In the genomic region with DNA sequence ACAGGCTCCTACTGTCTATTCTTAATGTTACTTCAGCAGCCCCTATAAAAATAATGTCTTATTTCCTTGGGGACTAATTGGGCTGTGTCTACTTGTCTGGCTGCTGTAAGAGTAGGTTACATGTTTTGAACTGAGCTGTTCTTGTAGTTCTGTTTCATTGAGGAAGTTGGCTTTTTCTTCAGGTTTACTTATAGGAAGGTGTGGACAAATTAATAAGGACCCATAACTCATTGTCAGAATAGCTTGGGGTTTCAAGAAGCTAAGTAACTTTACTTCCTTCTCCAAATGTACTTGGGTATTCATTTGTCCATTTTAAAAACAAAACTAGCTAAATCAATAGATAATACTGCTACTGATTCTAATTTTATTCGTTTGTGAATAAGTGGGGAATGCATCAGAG, we compare ENCODE assay signal across 35 cellular contexts.
"Had no signal": no experiment of that assay in that cellular context is flagged by ENCODE, and none has a peak within 500 bp of the region (broad histone marks: within the 10 kb centered on the region; RNA-seq: fewer than 3 reads in every experiment).

No MANE protein-coding gene starts in this region.

- H3K9me3 ChIP-seq: MG63 had no signal

- H3K36me3 ChIP-seq: MG63 had no signal

- H3K4me3 ChIP-seq: MG63 had no signal

- DNase-seq: Kasumi-1, MG63, MM.1S, MV-4-11, NCI-H1048, NCI-H1092, NCI-H1092 treated with DMSO at 0.1 percent for 48 hours, NCI-H1105, NCI-H1105 treated with DMSO at 0.1 percent for 48 hours, NCI-H1417, NCI-H1417 treated with DMSO at 0.1 percent for 48 hours, NCI-H1436, NCI-H1436 treated with DMSO at 0.1 percent for 48 hours, NCI-H146, NCI-H1694, NCI-H1694 treated with DMSO at 0.1 percent for 48 hours, NCI-H187, NCI-H187 treated with DMSO at 0.1 percent for 48 hours, NCI-H1930, NCI-H2029, NCI-H2029 treated with DMSO at 0.1 percent for 48 hours, NCI-H2081, NCI-H2081 treated with DMSO at 0.1 percent for 48 hours, NCI-H2107, NCI-H2171, NCI-H2171 treated with DMSO at 0.1 percent for 48 hours, NCI-H2227 treated with DMSO at 0.1 percent for 48 hours, NCI-H226, NCI-H345, NCI-H446, NCI-H446 treated with DMSO at 0.1 percent for 48 hours, NCI-H510A, NCI-H510A treated with DMSO at 0.1 percent for 48 hours, NCI-H524, NCI-H524 treated with DMSO at 0.1 percent for 48 hours had no signal

- H3K27me3 ChIP-seq: MG63 had no signal
